Comparison of ENCODE assay signal across 8 cellular contexts in genomic region chr11:106076923-106077608, GRCh38. TPM values are rescaled to one million over a fixed set of nuclear protein-coding genes. Genes with fewer than 3 reads are reported as not detected.
DNase-seq lines count a peak whose midpoint lies in the region; ATAC-seq, FAIRE-seq and TF ChIP-seq lines count a peak whose summit lies in the region.

TSS of gene KBTBD3 (minus strand) at chr11:106077347. CDS start at chr11:106059097, 18,250 bp downstream.

- H2BK120ac ChIP-seq in H1 (replicated peaks; ENCODE audit: low read depth, low read length) = no peak within 1 kb of the TSS

- peak within 1 kb of the TSS; percentile 97 for H2BK5ac ChIP-seq in H1 (ENCODE audit: low read depth, low read length)

- peaks cover under 1 to 43% of the 10 kb centered on the region in 2 experiments; a peak in 3 of 4 replicates for H3K79me2 ChIP-seq in H1 (ENCODE audit: control insufficient read depth in 1 of 2, insufficient read depth in 2 of 2, low read length in 2 of 2)

- H3K9me3 Mint-ChIP-seq in activated CD8-positive, alpha-beta memory T cell treated with anti-CD3 and anti-CD28 coated beads, Interleukin-2, amount 10 ng/mL, durations not matched to agents 7 days and 5 days (ENCODE audit: low read depth) = no peaks in the 10 kb centered on the region
- no peaks in the 10 kb centered on the region for H3K9me3 Mint-ChIP-seq in memory B cell

- no peak within 1 kb of the TSS for H2AK5ac ChIP-seq in H1 (ENCODE audit: low read depth, low read length)

- no peaks in the 10 kb centered on the region for H3K27me3 Mint-ChIP-seq in activated CD8-positive, alpha-beta memory T cell treated with anti-CD3 and anti-CD28 coated beads, Interleukin-2, amount 10 ng/mL, durations not matched to agents 7 days and 5 days
- H3K27me3 Mint-ChIP-seq in memory B cell = no peaks in the 10 kb centered on the region

- H3K36me3 Mint-ChIP-seq in activated CD8-positive, alpha-beta memory T cell treated with anti-CD3 and anti-CD28 coated beads, Interleukin-2, amount 10 ng/mL, durations not matched to agents 7 days and 5 days = peaks cover 26% of the 10 kb centered on the region
- H3K36me3 Mint-ChIP-seq in memory B cell = peaks cover 10% of the 10 kb centered on the region

- peak in 2 of 3 experiments; percentile 62 to 71; a peak in 3 of 4 replicates for TF ChIP-seq CTCF in H1 (IDR thresholded peaks at IDR 0.05; ENCODE audit: control extremely low read depth in 1 of 3, insufficient read depth in 1 of 3, low read depth in 1 of 3, low read length in 3 of 3)

- peak within 1 kb of the TSS; percentile 77 to 90 for H3K4me2 ChIP-seq in H1 (ENCODE audit: insufficient read depth in 1 of 2, low read depth in 2 of 2, low read length in 2 of 2)

- peak within 1 kb of the TSS; percentile 98 for H3K27ac ChIP-seq in H1 (ENCODE audit: low read depth, low read length)

- peak within 1 kb of the TSS; percentile 97 for H3K4me3 Mint-ChIP-seq in activated CD8-positive, alpha-beta memory T cell treated with anti-CD3 and anti-CD28 coated beads, Interleukin-2, amount 10 ng/mL, durations not matched to agents 7 days and 5 days
- H3K4me3 Mint-ChIP-seq in memory B cell = peak within 1 kb of the TSS; percentile 91

- peaks cover 0 to 28% (median 19%) of the 10 kb centered on the region in 4 experiments; a peak in 5 of 8 replicates for H3K36me3 ChIP-seq in H1 (ENCODE audit: control insufficient read depth in 2 of 4, insufficient read depth in 4 of 4, low read length in 3 of 4)

- H2BK20ac ChIP-seq in H1 (ENCODE audit: low read length) = no peak within 1 kb of the TSS

- H3K4me1 Mint-ChIP-seq in activated CD8-positive, alpha-beta memory T cell treated with anti-CD3 and anti-CD28 coated beads, Interleukin-2, amount 10 ng/mL, durations not matched to agents 7 days and 5 days = peaks cover 38% of the 10 kb centered on the region
- peaks cover 35% of the 10 kb centered on the region for H3K4me1 Mint-ChIP-seq in memory B cell

- H3K9ac ChIP-seq in H1 (replicated peaks in 1 of 4; ENCODE audit: extremely low read depth in 1 of 4, low read depth in 3 of 4, low read length in 3 of 4) = peak within 1 kb of the TSS; percentile 93 to 99 (median 96)

- no peak within 1 kb of the TSS for H2BK15ac ChIP-seq in H1 (ENCODE audit: low read length)

- peak within 1 kb of the TSS; percentile 98 for H4K8ac ChIP-seq in H1 (ENCODE audit: extremely low read depth, insufficient read depth, low read length)

- H3K9me3 ChIP-seq in H1 (ENCODE audit: insufficient read depth in 2 of 2, low read depth in 1 of 2, low read length in 1 of 2) = no peaks in the 10 kb centered on the region

- peak within 1 kb of the TSS; percentile 99 for H3K4ac ChIP-seq in H1 (replicated peaks; ENCODE audit: insufficient read length, low read depth, low read length)

- TF ChIP-seq POLR2A in H1 (IDR thresholded peaks at IDR 0.05; ENCODE audit: control extremely low read depth in 1 of 2, low read depth in 2 of 2, low read length in 2 of 2) = peak; percentile 47 to 100

- H4K5ac ChIP-seq in H1 (ENCODE audit: insufficient read length, low read depth, low read length) = peak within 1 kb of the TSS; percentile 99

- TF ChIP-seq RAD21 in H1 (IDR thresholded peaks at IDR 0.05 in 1 of 2, conservative IDR thresholded peaks at IDR 0.05 in 1 of 2; ENCODE audit: low read depth in 2 of 2, low read length in 2 of 2) = peak; percentile 43 to 55; a peak in 3 of 4 replicates

- POLR2A ChIA-PET in H1 (lab: Charles Lee; ENCODE audit: partially characterized antibody) = interaction anchor here (0.8 to 2.3 kb wide), 3 partner anchors 9 to 54 kb away, joined by 3 to 6 read pairs (median 4); no protein-coding TSS in a partner anchor

- DNase-seq in Caki2 (ENCODE audit: low read depth) (peak; percentile 94), HUDEP-2 (lab: John Stamatoyannopoulos, UW; ENCODE audit: unreplicated experiment in 76 of 76) (peak; percentile 32 to 99 (median 96)), NOMO-1 treated with DMSO at 0.1 percent for 48 hours (lab: John Stamatoyannopoulos, UW; ENCODE audit: unreplicated experiment) (peak; percentile 98), H1 (ENCODE audit: low read depth in 1 of 2, low spot score in 2 of 2) (peak; percentile 94 to 100), memory B cell (ENCODE audit: low spot score in 2 of 2) (peak; percentile 93 to 98)
- peak; percentile 99 for DNase-seq in activated CD8-positive, alpha-beta memory T cell treated with anti-CD3 and anti-CD28 coated beads, Interleukin-2, amount 10 ng/mL, durations not matched to agents 7 days and 5 days
- peak; percentile 97 for DNase-seq in stimulated activated CD8-positive, alpha-beta memory T cell treated with anti-CD3 and anti-CD28 coated beads, Interleukin-12 subunit alpha, Interleukin-12 subunit beta, amount 100 ng/mL, for 1 hour (ENCODE audit: low read depth)

- H3K79me1 ChIP-seq in H1 (ENCODE audit: low read depth, low read length) = no peaks in the 10 kb centered on the region

- H3K23ac ChIP-seq in H1 (ENCODE audit: insufficient read length) = no peak within 1 kb of the TSS

- 0 out of 3 replicates have a peak, but pooled peaks of 1 of the 2 experiments have one; percentile 74 for TF ChIP-seq EP300 in H1 (IDR thresholded peaks at IDR 0.05; ENCODE audit: borderline replicate concordance in 1 of 2, low read depth in 2 of 2, low read length in 2 of 2)

- H3K18ac ChIP-seq in H1 (ENCODE audit: extremely low read depth, low read length) = peak within 1 kb of the TSS; percentile 99

- peaks cover 0 to 7% (median 1%) of the 10 kb centered on the region in 4 experiments; a peak in 2 of 7 replicates for H3K4me1 ChIP-seq in H1 (replicated peaks in 1 of 4; ENCODE audit: control insufficient read depth in 3 of 4, insufficient read depth in 4 of 4, low read length in 3 of 4)

- H3K56ac ChIP-seq in H1 (replicated peaks; ENCODE audit: insufficient read length, low read depth, low read length) = peak within 1 kb of the TSS; percentile 95

- H3K14ac ChIP-seq in H1 (ENCODE audit: insufficient read length) = no peak within 1 kb of the TSS

- WGBS in H1 (ENCODE audit: extremely low coverage in 1 of 2, insufficient coverage in 1 of 2, insufficient read length in 1 of 2, insufficient replicate concordance in 2 of 2, low coverage in 1 of 2, low lambda C conversion rate in 2 of 2, missing lambda C conversion rate in 1 of 2), 2 experiments = 2% methylated on average over 28 of the region's 37 CpGs; no CpG with 5 or more reads in 1 of the 2 experiments

- H3K27me3 ChIP-seq in H1 (replicated peaks in 1 of 4; ENCODE audit: control insufficient read depth in 3 of 4, extremely low read depth in 1 of 4, insufficient read depth in 3 of 4, low read length in 3 of 4) = no peaks in the 10 kb centered on the region

- H3K27ac Mint-ChIP-seq in activated CD8-positive, alpha-beta memory T cell treated with anti-CD3 and anti-CD28 coated beads, Interleukin-2, amount 10 ng/mL, durations not matched to agents 7 days and 5 days = peak within 1 kb of the TSS; percentile 97
- H3K27ac Mint-ChIP-seq in memory B cell = peak within 1 kb of the TSS; percentile 97

- ATAC-seq in GM21390 (IDR thresholded peaks at IDR 0.05; ENCODE audit: unreplicated experiment) (peak; percentile 93), memory B cell (ENCODE audit: low read depth) (peak; percentile 85)
- peak; percentile 97 for ATAC-seq in activated CD8-positive, alpha-beta memory T cell treated with anti-CD3 and anti-CD28 coated beads, Interleukin-2, amount 10 ng/mL, durations not matched to agents 7 days and 5 days

- FAIRE-seq in H1 (lab: Jason Lieb, UNC) = peak; percentile 91

- H3K4me3 ChIP-seq in H1 (ENCODE audit: extremely low read depth in 1 of 4, insufficient read depth in 2 of 4, low read depth in 3 of 4, low read length in 4 of 4) = peak within 1 kb of the TSS; percentile 82 to 93 (median 88)

- no peak within 1 kb of the TSS; the same call in 1 of the 2 replicates for H2BK12ac ChIP-seq in H1 (ENCODE audit: low read depth, low read length)

- peak within 1 kb of the TSS; percentile 96 for H4K91ac ChIP-seq in H1 (replicated peaks; ENCODE audit: insufficient read length, low read length)

- peaks cover 2% of the 10 kb centered on the region; the same call in 1 of the 2 replicates for H3K23me2 ChIP-seq in H1 (ENCODE audit: low read depth, low read length)

- H2AFZ ChIP-seq in H1 (ENCODE audit: low read length) = peak within 1 kb of the TSS; percentile 88

- H4K20me1 ChIP-seq in H1 (replicated peaks in 1 of 2; ENCODE audit: control insufficient read depth in 1 of 2, insufficient read depth in 2 of 2, low read length in 2 of 2) = peaks cover 0 to under 1% of the 10 kb centered on the region in 2 experiments

- in situ Hi-C loops in Caki2 (cut with HindIII; ENCODE audit: low pct_unique_long_range_greater_than_20kb, low sequenced_read_pairs) = no loop called here

- CTCF ChIA-PET in activated CD8-positive, alpha-beta memory T cell treated with anti-CD3 and anti-CD28 coated beads, Interleukin-2, amount 10 ng/mL, durations not matched to agents 7 days and 5 days (lab: Charles Lee) = interaction anchor here (1.0 to 2.6 kb wide), 6 partner anchors 8 to 57 kb away, joined by 3 to 8 read pairs (median 6); no protein-coding TSS in a partner anchor
- CTCF ChIA-PET in H1 (lab: Charles Lee; ENCODE audit: partially characterized antibody) = interaction anchor here (0.8 to 1.8 kb wide), 6 partner anchors 9 to 137 kb away, joined by 3 to 12 read pairs (median 3); no protein-coding TSS in a partner anchor

TF ChIP-seq in H1, 55 proteins besides CTCF, POLR2A, EP300 and RAD21 (continues in another document):
- TF ChIP-seq POLR2AphosphoS5 (IDR thresholded peaks at IDR 0.05; ENCODE audit: low read depth, low read length) (peak; percentile 96), SP1 (IDR thresholded peaks at IDR 0.05; ENCODE audit: low read depth, low read length) (peak; percentile 92), TAF1 (IDR thresholded peaks at IDR 0.05; ENCODE audit: low read depth, low read length) (peak; percentile 89)

RNA-seq across cellular contexts. Expression of gene KBTBD3, which starts in this region (rescaled TPM):
- total RNA-seq in Caki2 (2014; rRNA removed; shearing (Covaris generic); ENCODE audit: low replicate concordance) = 0.14 and 1.2 TPM in 2 replicates
- 1 to 10 TPM; 7.9 to 8.7 TPM for total RNA-seq in activated CD8-positive, alpha-beta memory T cell treated with anti-CD3 and anti-CD28 coated beads, Interleukin-2, amount 10 ng/mL, durations not matched to agents 7 days and 5 days
- 4.2 and 6.1 TPM in 2 replicates for total RNA-seq in H1 (2021; fragmentation: NEBNext Ultra II Directional; extraction: Animal tissue kit (Norgen Biotek cat#: 25700))
- 0.64 and 1.2 TPM in 2 replicates for polyA plus RNA-seq in H1 (2011; rRNA removed)
- polyA plus RNA-seq in H1 (2011; cell fraction: cytosol; rRNA removed) = 1.4 TPM
- 1.1 TPM for polyA plus RNA-seq in H1 (2011; cell fraction: nucleus; rRNA removed)
- 1.2 to 3.2 TPM (median 2.4 TPM) in 4 replicates for polyA plus RNA-seq in H1 (2012, experiment 1 of 2)
- 0.39 TPM for polyA plus RNA-seq in H1 (2012, experiment 2 of 2)
- polyA plus RNA-seq in H1 (2013, experiment 1 of 2) = 2.6 TPM
- polyA plus RNA-seq in H1 (2013, experiment 2 of 2) = 2.3 TPM
- polyA minus RNA-seq in H1 (2011; rRNA and poly(A)+ RNA removed) = 5.1 and 6.2 TPM in 2 replicates
- polyA minus RNA-seq in H1 (2011; cell fraction: cytosol; rRNA and poly(A)+ RNA removed) = 0.81 TPM
- polyA minus RNA-seq in H1 (2011; cell fraction: nucleus; rRNA and poly(A)+ RNA removed) = 9.2 TPM

Comparison
In these comparisons a context has a peak if more than half of its experiments do, and no peak if none do; other contexts are left out.
1. Peak in every context shown above with its lines: DNase-seq, ATAC-seq, H3K4me3 ChIP-seq and H3K27ac ChIP-seq.